Comparison of ENCODE assay signal across 24 cellular contexts in the genomic region with DNA sequence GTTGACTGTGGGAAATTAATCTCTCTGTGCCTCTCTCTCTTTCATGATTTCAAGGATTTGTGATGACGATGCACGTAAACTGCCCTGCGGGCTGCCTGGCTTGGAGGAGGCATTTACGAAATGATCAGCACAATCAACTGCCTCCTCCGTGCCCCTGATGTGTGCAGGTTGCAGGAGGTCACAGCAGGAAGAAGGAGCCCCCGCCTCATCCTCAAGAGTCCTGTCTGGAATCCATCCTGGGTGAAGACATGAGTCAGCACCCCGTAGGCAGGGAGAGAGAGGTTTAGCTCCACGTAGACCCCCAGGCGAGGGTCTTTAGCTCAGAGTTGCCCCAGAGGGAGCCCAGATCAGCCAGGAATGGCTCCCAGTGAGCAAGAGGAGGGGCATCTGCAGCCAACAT. TPM values are rescaled to one million over a fixed set of nuclear protein-coding genes. Genes with fewer than 3 reads are reported as not detected.
"Had no signal": no experiment of that assay in that cellular context is flagged by ENCODE, and none has a peak within 500 bp of the region (broad histone marks: within the 10 kb centered on the region; RNA-seq: fewer than 3 reads in every experiment).

No MANE protein-coding gene starts in this region.

- H3K4me3 Mint-ChIP-seq: activated B cell treated with CpG ODN at 0.5 μM for 24 hours; activated CD4-positive, alpha-beta T cell treated with anti-CD3 and anti-CD28 coated beads, Interleukin-2, amount 10 ng/mL, durations not matched to agents 24 days and 14 days; activated naive CD4-positive, alpha-beta T cell treated with anti-CD3 and anti-CD28 coated beads, Interleukin-2, amount 50 U/mL, for 24 hours; T-helper 17 cell had no signal

- H3K9me3 Mint-ChIP-seq: activated CD4-positive, alpha-beta T cell treated with anti-CD3 and anti-CD28 coated beads, Interleukin-2, amount 10 ng/mL, durations not matched to agents 24 days and 14 days; activated naive CD4-positive, alpha-beta T cell treated with anti-CD3 and anti-CD28 coated beads, Interleukin-2, amount 50 U/mL, for 24 hours had no signal

- H3K27ac Mint-ChIP-seq: activated B cell treated with CpG ODN at 0.5 μM for 24 hours; activated CD4-positive, alpha-beta T cell treated with anti-CD3 and anti-CD28 coated beads, Interleukin-2, amount 10 ng/mL, durations not matched to agents 24 days and 14 days; activated naive CD4-positive, alpha-beta T cell treated with anti-CD3 and anti-CD28 coated beads, Interleukin-2, amount 50 U/mL, for 24 hours; T-helper 17 cell had no signal

- ATAC-seq: K562, T-helper 17 cell had no signal

- H3K4me3 ChIP-seq: breast epithelium, K562, Peyer's patch had no signal

- H3K9me3 ChIP-seq: breast epithelium had no signal

- H3K36me3 ChIP-seq: breast epithelium, Peyer's patch had no signal

- H3K27ac ChIP-seq: breast epithelium, Peyer's patch had no signal

- H3K36me3 Mint-ChIP-seq: activated naive CD4-positive, alpha-beta T cell treated with anti-CD3 and anti-CD28 coated beads, Interleukin-2, amount 50 U/mL, for 24 hours had no signal

- H3K4me1 ChIP-seq: breast epithelium had no signal

- DNase-seq: activated B cell treated with CpG ODN at 0.5 μM for 24 hours; activated CD4-positive, alpha-beta T cell treated with anti-CD3 and anti-CD28 coated beads for 1 hour; activated CD4-positive, alpha-beta T cell treated with anti-CD3 and anti-CD28 coated beads, Interleukin-2, amount 10 ng/mL, durations not matched to agents 24 days and 14 days; activated CD4-positive, alpha-beta T cell treated with anti-CD3 and anti-CD28 coated beads, Interleukin-2, amount 50 U/mL, for 48 hours; activated effector memory CD4-positive, alpha-beta T cell treated with Interleukin-2 at 50 U/mL for 16 hours; activated naive CD4-positive, alpha-beta T cell; activated T-cell treated with anti-CD3 and anti-CD28 coated beads, Interleukin-2, amount 50 U/mL, for 1 hour; aorta; central memory CD4-positive, alpha-beta T cell; Karpas-422; MM.1S; NCI-H1105 treated with DMSO at 0.1 percent for 48 hours; NCI-H1436 treated with DMSO at 0.1 percent for 48 hours; NCI-H187; NCI-H2081; NCI-H446; SHP77 treated with DMSO at 0.1 percent for 48 hours; T-helper 17 cell; T-helper 9 cell had no signal

- H3K27me3 ChIP-seq: breast epithelium, Peyer's patch had no signal

RNA-seq across cellular contexts. Expression of a gene that starts 17.1 kb away (rescaled TPM):
- total RNA-seq: activated B cell treated with CpG ODN at 0.5 μM for 24 hours; activated CD4-positive, alpha-beta T cell treated with anti-CD3 and anti-CD28 coated beads, Interleukin-2, amount 10 ng/mL, durations not matched to agents 24 days and 14 days; aorta; breast epithelium; K562; Peyer's patch; SK-MEL-5; T-helper 17 cell had no signal
- polyA plus RNA-seq: aorta, K562 had no signal
